17 cellular contexts compared by ENCODE assay signal in the genomic region with DNA sequence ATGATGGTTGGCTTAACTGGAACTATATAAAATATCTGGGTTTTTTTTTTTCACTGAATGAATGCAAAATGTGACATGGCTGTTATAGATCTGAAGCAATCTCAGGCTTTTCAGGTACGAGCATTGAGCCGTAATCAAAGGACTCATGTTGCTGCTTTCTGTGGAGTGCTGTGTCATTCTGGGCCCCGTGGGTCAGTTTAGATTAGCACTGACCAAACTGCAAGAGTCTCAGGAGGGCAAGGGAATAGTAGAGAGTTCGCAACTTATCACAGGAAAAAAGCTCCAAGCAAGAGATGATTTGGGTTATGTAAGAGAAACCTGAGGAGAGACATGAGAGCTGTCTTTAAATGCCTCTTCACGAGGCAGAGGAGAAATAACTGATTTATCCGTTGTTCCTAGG. TPM values are rescaled to one million over a fixed set of nuclear protein-coding genes. Genes with fewer than 3 reads are reported as not detected.
A peak's percentile ranks its signal among the peaks of the same experiment; 100 is the strongest.
DNase-seq lines count a peak whose midpoint lies in the region; ATAC-seq, FAIRE-seq and TF ChIP-seq lines count a peak whose summit lies in the region.
"Had no signal": no experiment of that assay in that cellular context is flagged by ENCODE, and none has a peak within 500 bp of the region (broad histone marks: within the 10 kb centered on the region; RNA-seq: fewer than 3 reads in every experiment).

No MANE protein-coding gene starts in this region.

- in situ Hi-C loops in K562 (cut with MboI): no loop called here

- peaks cover 24% of the 10 kb centered on the region for H4K20me1 ChIP-seq in K562 (replicated peaks; ENCODE audit: control insufficient read depth, insufficient read depth, low read length)
- no peaks in the 10 kb centered on the region for H4K20me1 ChIP-seq in Karpas-422 (ENCODE audit: insufficient read depth, low read depth, low read length)

- TF ChIP-seq CTCF in Caco-2 (IDR thresholded peaks at IDR 0.05; ENCODE audit: insufficient read depth in 1 of 2, low read depth in 1 of 2, low read length in 1 of 2, severe bottlenecking in 1 of 2, unreplicated experiment in 1 of 2): no peak
- no peak for TF ChIP-seq CTCF in K562 (IDR thresholded peaks at IDR 0.05 in 2 of 3, conservative IDR thresholded peaks at IDR 0.05 in 1 of 3; ENCODE audit: insufficient read depth in 2 of 3, low read depth in 1 of 3, low read length in 3 of 3)
- TF ChIP-seq CTCF in neural crest cell (conservative IDR thresholded peaks at IDR 0.05): no peak
- no peak for TF ChIP-seq CTCF in BE2C (IDR thresholded peaks at IDR 0.05; ENCODE audit: low read depth, low read length)

- H3K36me3 Mint-ChIP-seq in Caco-2 (ENCODE audit: insufficient read depth, unreplicated experiment) (peaks cover 11% of the 10 kb centered on the region), neural crest cell (ENCODE audit: low read depth) (peaks cover 5% of the 10 kb centered on the region)

- H3K9ac ChIP-seq in K562 (ENCODE audit: insufficient read depth in 1 of 2, low read depth in 2 of 2, low read length in 2 of 2) (no peak overlapping the region), Karpas-422 (ENCODE audit: low read length) (no peak overlapping the region)
- H3K9ac ChIP-seq: KMS-11 had no signal

- no peaks in the 10 kb centered on the region for H3K9me2 ChIP-seq in Karpas-422 (replicated peaks; ENCODE audit: insufficient read depth, low read length)

- no TSS peak for BruUV-seq in Caco-2 (replicated peaks; lab: Mats Ljungman, UMichigan)
- no TSS peak for BruUV-seq in K562 (replicated peaks; lab: Mats Ljungman, UMichigan)

- peak overlapping the region; percentile 51 for H3K27ac Mint-ChIP-seq in Caco-2 (ENCODE audit: unreplicated experiment)
- peak overlapping the region; percentile 38 for H3K27ac Mint-ChIP-seq in neural crest cell (ENCODE audit: unreplicated experiment)
- H3K27ac Mint-ChIP-seq: B cell, IgD-negative memory B cell had no signal

- H2AFZ ChIP-seq in K562 (ENCODE audit: low read depth, low read length): no peak overlapping the region
- H2AFZ ChIP-seq in Karpas-422 (ENCODE audit: low read length): no peak overlapping the region

- FAIRE-seq in K562 (lab: Jason Lieb, UNC): peak; percentile 87

- no peak for TF ChIP-seq RAD21 in K562 (CRISPR knock-in tag; conservative IDR thresholded peaks at IDR 0.05 in 1 of 2, IDR thresholded peaks at IDR 0.05 in 1 of 2)

- DNase-seq in Caco-2 (no peak), OCI-M1 (lab: John Stamatoyannopoulos, UW) (peak; percentile 61), K562 (ENCODE audit: extremely low read depth in 1 of 4, low spot score in 3 of 4) (peak in 2 of 4 experiments; percentile 40 to 72), neural crest cell (ENCODE audit: low read depth, low spot score) (no peak), RKO (ENCODE audit: low spot score) (no peak), Karpas-422 (no peak), BE2C (no peak)
- DNase-seq: ACHN; CD8-positive, alpha-beta T cell; COR-L47; DND-41; GDM1 had no signal

- POLR2A ChIA-PET in Caco-2 (lab: Charles Lee): no interaction called here
- POLR2A ChIA-PET in K562 (lab: Yijun Ruan, JAX): interaction anchor here (0.6 to 0.9 kb wide), 2 partner anchors 16 to 535 kb away, joined by 3 to 4 read pairs; no protein-coding TSS in a partner anchor

- H3K4me1 ChIP-seq in Caco-2 (peaks cover 30% of the 10 kb centered on the region), K562 (replicated peaks in 1 of 2; ENCODE audit: control insufficient read depth in 2 of 2, insufficient read depth in 2 of 2, low read length in 2 of 2) (peaks cover 3 to 18% of the 10 kb centered on the region in 2 experiments; a peak in 4 of 5 replicates), Karpas-422 (ENCODE audit: low read length) (no peaks in the 10 kb centered on the region), BE2C (no peaks in the 10 kb centered on the region)

- intact Hi-C loops in Caco-2 (cut with micrococcal nuclease; ENCODE audit: unreplicated experiment): no loop called here
- intact Hi-C loops in K562 (cut with micrococcal nuclease): loop anchor here (5.0 kb wide), 1 partner anchor 66 kb away; the partner anchor contains the start of gene BTBD7

- H3K4me2 ChIP-seq in K562 (ENCODE audit: insufficient read depth, low read length) (no peak overlapping the region; the same call in 1 of the 2 replicates), Karpas-422 (ENCODE audit: low read depth, low read length, poor library complexity, severe bottlenecking) (no peak overlapping the region)
- H3K4me2 ChIP-seq: KMS-11 had no signal

- no peak for TF ChIP-seq POLR2A in K562 (conservative IDR thresholded peaks at IDR 0.05)

- H3K4me1 Mint-ChIP-seq in Caco-2 (ENCODE audit: low read depth, unreplicated experiment): peaks cover 36% of the 10 kb centered on the region
- peaks cover 24% of the 10 kb centered on the region for H3K4me1 Mint-ChIP-seq in neural crest cell

- H3K4me3 ChIP-seq in Caco-2 (ENCODE audit: low read depth, low read length): no peak overlapping the region
- no peak overlapping the region for H3K4me3 ChIP-seq in K562
- no peak overlapping the region for H3K4me3 ChIP-seq in Karpas-422 (ENCODE audit: low read length)
- no peak overlapping the region for H3K4me3 ChIP-seq in BE2C (ENCODE audit: low read depth, low read length)

- H3K9me3 Mint-ChIP-seq in Caco-2 (ENCODE audit: unreplicated experiment) (no peaks in the 10 kb centered on the region), neural crest cell (no peaks in the 10 kb centered on the region)
- H3K9me3 Mint-ChIP-seq: CD8-positive, alpha-beta T cell; IgD-negative memory B cell had no signal

- H3K27me3 ChIP-seq in Caco-2 (replicated peaks; ENCODE audit: control insufficient read depth, insufficient read depth, low read length) (no peaks in the 10 kb centered on the region), K562 (ENCODE audit: control insufficient read depth in 2 of 2, insufficient read depth in 2 of 2, low read length in 2 of 2) (no peaks in the 10 kb centered on the region), Karpas-422 (ENCODE audit: low read length) (no peaks in the 10 kb centered on the region), BE2C (no peaks in the 10 kb centered on the region)

- peak; percentile 96 for ATAC-seq in K562
- ATAC-seq: CD8-positive, alpha-beta T cell; HCT116 had no signal

- CTCF ChIA-PET in Caco-2 (lab: Charles Lee): no interaction called here
- CTCF ChIA-PET in K562 (lab: Yijun Ruan, JAX; ENCODE audit: low intra/inter-chr PET ratio): no interaction called here

- H3K79me2 ChIP-seq in K562 (ENCODE audit: control insufficient read depth, insufficient read depth, low read length): no peaks in the 10 kb centered on the region; the same call in 2 of the 3 replicates
- H3K79me2 ChIP-seq in Karpas-422 (ENCODE audit: low read length): peaks cover 79% of the 10 kb centered on the region

- no peaks in the 10 kb centered on the region for H3K9me3 ChIP-seq in Caco-2
- no peaks in the 10 kb centered on the region for H3K9me3 ChIP-seq in K562 (replicated peaks; ENCODE audit: control insufficient read depth, insufficient read depth, low read depth, low read length)
- H3K9me3 ChIP-seq in Karpas-422 (ENCODE audit: low read length): no peaks in the 10 kb centered on the region
- H3K9me3 ChIP-seq in BE2C: no peaks in the 10 kb centered on the region

- WGBS in K562 (ENCODE audit: insufficient coverage, low coverage, missing lambda C conversion rate): 2% methylated on average over 6 of the region's 6 CpGs

- H3K36me3 ChIP-seq in Caco-2 (ENCODE audit: control insufficient read depth, insufficient read depth, low read length) (no peaks in the 10 kb centered on the region), K562 (ENCODE audit: control insufficient read depth, insufficient read depth, low read length) (peaks cover 16% of the 10 kb centered on the region; the same call in 2 of the 3 replicates), Karpas-422 (ENCODE audit: insufficient read depth, low read length) (peaks cover 17% of the 10 kb centered on the region; the same call in 1 of the 2 replicates), BE2C (peaks cover 10% of the 10 kb centered on the region)

- H3K27me3 Mint-ChIP-seq in Caco-2 (ENCODE audit: insufficient read depth, unreplicated experiment) (no peaks in the 10 kb centered on the region), neural crest cell (ENCODE audit: low read depth) (no peaks in the 10 kb centered on the region)
- H3K27me3 Mint-ChIP-seq: B cell, IgD-negative memory B cell had no signal

- H3K9me1 ChIP-seq in K562 (ENCODE audit: control insufficient read depth, insufficient read depth, low read length): no peaks in the 10 kb centered on the region

- H3K4me3 Mint-ChIP-seq in Caco-2 (ENCODE audit: unreplicated experiment): no peak overlapping the region
- H3K4me3 Mint-ChIP-seq in neural crest cell: no peak overlapping the region
- H3K4me3 Mint-ChIP-seq: B cell; CD8-positive, alpha-beta T cell; IgD-negative memory B cell had no signal

- H3K27ac ChIP-seq in K562 (ENCODE audit: extremely low read depth, low read depth, low read length): peak overlapping the region; percentile 23; the same call in 1 of the 3 replicates
- no peak overlapping the region for H3K27ac ChIP-seq in Karpas-422 (ENCODE audit: low read length)
- H3K27ac ChIP-seq: C4-2B, KMS-11 had no signal

- TF ChIP-seq EP300 in K562 (IDR thresholded peaks at IDR 0.05; ENCODE audit: low read length): peak; percentile 64

RNA-seq across cellular contexts. Expression of gene UBR7, which starts 59.1 kb away (rescaled TPM):
- total RNA-seq in Caco-2 (2022): 14.3 and 19.6 TPM in 2 replicates
- 14.0 and 20.3 TPM in 2 replicates for total RNA-seq in K562 (2011; cell fraction: chromatin; rRNA removed; ENCODE audit: low replicate concordance)
- 16.7 and 17.9 TPM in 2 replicates for total RNA-seq in K562 (2011; cell fraction: nucleolus; rRNA removed)
- 15.0 and 17.8 TPM in 2 replicates for total RNA-seq in K562 (2011; cell fraction: nucleoplasm; rRNA removed)
- 62.6 and 63.0 TPM in 2 replicates for total RNA-seq in K562 (2014; rRNA removed)
- 33.6 and 35.6 TPM in 2 replicates for total RNA-seq in K562 (2014; rRNA removed; fragmentation: Illumina TruSeq; extraction: Trizol)
- total RNA-seq in K562 (2015; rRNA removed; fragmentation: Illumina TruSeq; extraction: Trizol): 33.1 and 34.4 TPM in 2 replicates
- total RNA-seq in K562 (2021): 31.6 and 34.5 TPM in 2 replicates
- polyA plus RNA-seq in K562 (2011; rRNA removed): 33.1 and 46.7 TPM in 2 replicates
- polyA plus RNA-seq in K562 (2011; cell fraction: cytosol; rRNA removed): 17.3 and 29.0 TPM in 2 replicates
- polyA plus RNA-seq in K562 (2011; cell fraction: nucleus; rRNA removed): 21.2 and 22.8 TPM in 2 replicates
- 30.2 and 33.3 TPM in 2 replicates for polyA plus RNA-seq in K562 (2012)
- polyA plus RNA-seq in K562 (2014; fragmentation: Illumina TruSeq; extraction: Trizol): 39.0 and 43.8 TPM in 2 replicates
- polyA plus RNA-seq in K562 (2014; fragmentation: Nextera tagmentation; extraction: Ambion mirVana): 10 to 100 TPM; 12.5 to 20.0 TPM
- polyA plus RNA-seq in K562 (2014; rRNA removed): 31.6 and 33.0 TPM in 2 replicates
- polyA minus RNA-seq in K562 (2011; rRNA and poly(A)+ RNA removed): 39.2 and 54.6 TPM in 2 replicates
- 20.7 and 24.6 TPM in 2 replicates for polyA minus RNA-seq in K562 (2011; cell fraction: cytosol; rRNA and poly(A)+ RNA removed)
- 15.2 and 18.2 TPM in 2 replicates for polyA minus RNA-seq in K562 (2011; cell fraction: nucleus; rRNA and poly(A)+ RNA removed)
- total RNA-seq in neural crest cell: 38.8 and 41.6 TPM in 2 replicates
- 41.0 and 74.8 TPM in 2 replicates for total RNA-seq in Karpas-422 (2014; rRNA removed; shearing (Covaris generic); ENCODE audit: low replicate concordance)
- 38.7 TPM for polyA plus RNA-seq in BE2C (2012; ENCODE audit: insufficient read depth, insufficient read length, low read depth)

RNA-seq across cellular contexts. Expression of gene GON7, which starts 59.3 kb away (rescaled TPM):
- 7.7 and 10.8 TPM in 2 replicates for total RNA-seq in Caco-2 (2022)
- total RNA-seq in K562 (2011; cell fraction: chromatin; rRNA removed; ENCODE audit: low replicate concordance): 3.2 and 7.6 TPM in 2 replicates
- total RNA-seq in K562 (2011; cell fraction: nucleolus; rRNA removed): 3.8 and 5.3 TPM in 2 replicates
- 3.8 and 6.9 TPM in 2 replicates for total RNA-seq in K562 (2011; cell fraction: nucleoplasm; rRNA removed)
- total RNA-seq in K562 (2014; rRNA removed): 26.2 and 32.3 TPM in 2 replicates
- total RNA-seq in K562 (2014; rRNA removed; fragmentation: Illumina TruSeq; extraction: Trizol): 21.1 TPM in 2 replicates
- total RNA-seq in K562 (2015; rRNA removed; fragmentation: Illumina TruSeq; extraction: Trizol): 28.4 and 28.7 TPM in 2 replicates
- total RNA-seq in K562 (2021): 13.7 and 14.9 TPM in 2 replicates
- polyA plus RNA-seq in K562 (2011; rRNA removed): 12.0 and 15.0 TPM in 2 replicates
- 2.3 and 5.3 TPM in 2 replicates for polyA plus RNA-seq in K562 (2011; cell fraction: cytosol; rRNA removed)
- polyA plus RNA-seq in K562 (2011; cell fraction: nucleus; rRNA removed): 4.5 and 5.7 TPM in 2 replicates
- 20.3 and 23.1 TPM in 2 replicates for polyA plus RNA-seq in K562 (2012)
- polyA plus RNA-seq in K562 (2014; fragmentation: Illumina TruSeq; extraction: Trizol): 21.1 and 21.5 TPM in 2 replicates
- 10 to 100 TPM; 23.9 to 26.9 TPM for polyA plus RNA-seq in K562 (2014; fragmentation: Nextera tagmentation; extraction: Ambion mirVana)
- 31.4 and 34.0 TPM in 2 replicates for polyA plus RNA-seq in K562 (2014; rRNA removed)
- polyA minus RNA-seq in K562 (2011; rRNA and poly(A)+ RNA removed): 5.7 and 6.2 TPM in 2 replicates
- polyA minus RNA-seq in K562 (2011; cell fraction: cytosol; rRNA and poly(A)+ RNA removed): 3.1 and 5.0 TPM in 2 replicates
- polyA minus RNA-seq in K562 (2011; cell fraction: nucleus; rRNA and poly(A)+ RNA removed): 2.6 and 4.8 TPM in 2 replicates
- total RNA-seq in neural crest cell: 13.5 and 14.3 TPM in 2 replicates
- 40.6 and 60.3 TPM in 2 replicates for total RNA-seq in Karpas-422 (2014; rRNA removed; shearing (Covaris generic); ENCODE audit: low replicate concordance)
- polyA plus RNA-seq in BE2C (2012; ENCODE audit: insufficient read depth, insufficient read length, low read depth): 24.0 TPM
